ENCODE assay signal across 15 cellular contexts in the genomic region with DNA sequence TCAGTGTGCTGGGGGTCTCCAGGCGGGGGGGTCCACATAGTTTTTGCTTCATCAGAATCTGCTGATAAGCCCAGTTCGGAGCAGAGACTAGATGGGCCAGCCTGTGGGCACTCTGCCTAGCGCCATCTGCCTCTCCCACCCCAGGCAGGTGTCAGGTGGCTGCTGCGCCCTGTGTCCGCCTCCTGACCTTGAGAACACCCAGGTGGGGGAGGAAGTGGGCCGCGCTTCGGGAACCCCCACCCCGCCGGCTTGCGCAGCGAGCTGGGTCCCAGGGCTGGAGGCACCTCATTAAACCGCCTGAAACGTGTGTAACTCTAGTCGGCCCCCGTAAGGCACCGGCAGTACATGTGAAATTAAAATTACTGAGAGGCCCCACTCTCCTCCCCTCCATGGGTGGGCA.
DNase-seq lines count a peak whose midpoint lies in the region; ATAC-seq and TF ChIP-seq lines count a peak whose summit lies in the region.
"Had no signal": no experiment of that assay in that cellular context is flagged by ENCODE, and none has a peak within 500 bp of the region (broad histone marks: within the 10 kb centered on the region; RNA-seq: fewer than 3 reads in every experiment).

No MANE protein-coding gene starts in this region.

- no peak overlapping the region for H2AFZ ChIP-seq in OCI-LY7 (ENCODE audit: low read length)

- peaks cover 17% of the 10 kb centered on the region for H3K9me3 Mint-ChIP-seq in endodermal cell

- no peaks in the 10 kb centered on the region for H3K9me3 ChIP-seq in right atrium auricular region
- H3K9me3 ChIP-seq in endodermal cell (ENCODE audit: control insufficient read depth, low read length), result peaks cover 11% of the 10 kb centered on the region
- H3K9me3 ChIP-seq in transverse colon, result no peaks in the 10 kb centered on the region
- no peaks in the 10 kb centered on the region for H3K9me3 ChIP-seq in OCI-LY7 (ENCODE audit: low read length)
- H3K9me3 ChIP-seq: MG63 had no signal

- ATAC-seq in Right ventricle myocardium superior (ENCODE audit: poor library complexity) (no peak), HG03432 (IDR thresholded peaks at IDR 0.05; ENCODE audit: unreplicated experiment) (no peak)

- peaks cover 53% of the 10 kb centered on the region for H3K27me3 Mint-ChIP-seq in endodermal cell (ENCODE audit: insufficient read depth)
- H3K27me3 Mint-ChIP-seq: CD4-positive, CD25-positive, alpha-beta regulatory T cell had no signal

- TF ChIP-seq CTCF in right atrium auricular region (IDR thresholded peaks at IDR 0.05) (no peak), endodermal cell (conservative IDR thresholded peaks at IDR 0.05) (no peak), transverse colon (IDR thresholded peaks at IDR 0.05) (no peak), OCI-LY7 (conservative IDR thresholded peaks at IDR 0.05; ENCODE audit: low read length) (no peak)

- no peak overlapping the region for H3K27ac ChIP-seq in right atrium auricular region
- no peak overlapping the region for H3K27ac ChIP-seq in endodermal cell (ENCODE audit: low read depth, low read length)
- no peak overlapping the region for H3K27ac ChIP-seq in transverse colon
- H3K27ac ChIP-seq in OCI-LY7 (ENCODE audit: low read depth, low read length, poor library complexity, severe bottlenecking), result no peak overlapping the region

- no peak for TF ChIP-seq POLR2A in transverse colon (IDR thresholded peaks at IDR 0.05)

- no TSS peak for BruUV-seq in OCI-LY7 (replicated peaks; lab: Mats Ljungman, UMichigan)

- H3K36me3 ChIP-seq in right atrium auricular region (no peaks in the 10 kb centered on the region), endodermal cell (ENCODE audit: control insufficient read depth, insufficient read depth, low read length) (no peaks in the 10 kb centered on the region), transverse colon (no peaks in the 10 kb centered on the region), OCI-LY7 (ENCODE audit: insufficient read depth, low read length) (no peaks in the 10 kb centered on the region)
- H3K36me3 ChIP-seq: MG63 had no signal

- CTCF ChIA-PET in OCI-LY7 (lab: Charles Lee; ENCODE audit: unreplicated experiment), result no interaction called here

- TF ChIP-seq EP300 in transverse colon (IDR thresholded peaks at IDR 0.05; ENCODE audit: low read depth), result no peak

- no peak overlapping the region for H3K27ac Mint-ChIP-seq in endodermal cell
- H3K27ac Mint-ChIP-seq: CD4-positive, CD25-positive, alpha-beta regulatory T cell had no signal

- in situ Hi-C loops in transverse colon (cut with MboI; ENCODE audit: low pct_ligation_motif_present in 1 of 4, low pct_unique_long_range_greater_than_20kb in 1 of 4, low sequenced_read_pairs in 3 of 4), result no loop called here

- H3K4me1 ChIP-seq in right atrium auricular region (peaks cover 0 to 14% of the 10 kb centered on the region in 2 donors), endodermal cell (ENCODE audit: control insufficient read depth, insufficient read depth, low read length) (no peaks in the 10 kb centered on the region), transverse colon (no peaks in the 10 kb centered on the region), OCI-LY7 (ENCODE audit: insufficient read depth, low read length, poor library complexity, severe bottlenecking) (no peaks in the 10 kb centered on the region)

- no peak overlapping the region for H3K4me3 Mint-ChIP-seq in endodermal cell
- H3K4me3 Mint-ChIP-seq: CD4-positive, CD25-positive, alpha-beta regulatory T cell had no signal

- WGBS in endodermal cell (ENCODE audit: insufficient coverage in 1 of 2, insufficient read length in 1 of 2), 2 experiments, result 94% methylated on average over 17 of the region's 17 CpGs; no CpG with 5 or more reads in 1 of the 2 experiments
- 88% methylated on average over 17 of the region's 17 CpGs; no CpG with 5 or more reads in 1 of the 2 donors for WGBS in transverse colon (ENCODE audit: low coverage in 1 of 2), 2 donors

- no peak overlapping the region for H3K4me2 ChIP-seq in OCI-LY7 (ENCODE audit: low read length)

- POLR2A ChIA-PET in OCI-LY7 (lab: Charles Lee), result no interaction called here

- H3K27me3 ChIP-seq in right atrium auricular region (no peaks in the 10 kb centered on the region), endodermal cell (ENCODE audit: control insufficient read depth, insufficient read depth, low read length, poor library complexity, severe bottlenecking) (no peaks in the 10 kb centered on the region), transverse colon (no peaks in the 10 kb centered on the region)
- H3K27me3 ChIP-seq: MG63 had no signal

- DNase-seq in Right ventricle myocardium superior (peak; percentile 17), right atrium auricular region (ENCODE audit: low spot score) (no peak), endodermal cell (peak; percentile 28), mesenteric fat pad (ENCODE audit: low spot score) (peak; percentile 85), transverse colon (peak; percentile 2), OCI-LY7 (ENCODE audit: low spot score) (no peak), NCI-H748 (lab: John Stamatoyannopoulos, UW; ENCODE audit: unreplicated experiment) (no peak)
- DNase-seq: CD4-positive, CD25-positive, alpha-beta regulatory T cell; DMS53; MG63; NCI-H1105; NCI-H187 treated with DMSO at 0.1 percent for 48 hours; NCI-H446 treated with DMSO at 0.1 percent for 48 hours; NCI-H82 had no signal

- no peak overlapping the region for H3K9ac ChIP-seq in endodermal cell (ENCODE audit: extremely low read depth, low read length, poor library complexity, severe bottlenecking)

- no peaks in the 10 kb centered on the region for H4K20me1 ChIP-seq in OCI-LY7 (ENCODE audit: insufficient read depth, low read length)

- H3K4me3 ChIP-seq in right atrium auricular region, result no peak overlapping the region
- no peak overlapping the region for H3K4me3 ChIP-seq in endodermal cell (ENCODE audit: low read length)
- H3K4me3 ChIP-seq in transverse colon, result no peak overlapping the region
- no peak overlapping the region for H3K4me3 ChIP-seq in OCI-LY7 (ENCODE audit: low read depth, low read length, poor library complexity, severe bottlenecking)
- H3K4me3 ChIP-seq: MG63 had no signal

- H3K79me2 ChIP-seq in OCI-LY7 (ENCODE audit: insufficient read depth, low read depth, low read length), result no peaks in the 10 kb centered on the region

- H3K9me2 ChIP-seq in OCI-LY7 (ENCODE audit: insufficient read depth, low read length), result no peaks in the 10 kb centered on the region

- peaks cover 5% of the 10 kb centered on the region for H3K4me1 Mint-ChIP-seq in endodermal cell

- H3K36me3 Mint-ChIP-seq in endodermal cell (ENCODE audit: low read depth), result no peaks in the 10 kb centered on the region
- H3K36me3 Mint-ChIP-seq: CD4-positive, CD25-positive, alpha-beta regulatory T cell had no signal

- intact Hi-C loops in Right ventricle myocardium superior (cut with DNase I), result no loop called here
- intact Hi-C loops in transverse colon (cut with DNase I; ENCODE audit: low total_unique reads), result no loop called here
- intact Hi-C loops in OCI-LY7 (cut with micrococcal nuclease; ENCODE audit: unreplicated experiment), result no loop called here

Comparison
In these comparisons a context has a peak if more than half of its experiments do, and no peak if none do; other contexts are left out.
1. DNase-seq: peak in Right ventricle myocardium superior (single experiment), endodermal cell (single experiment), mesenteric fat pad (single experiment) and transverse colon (single experiment); none in right atrium auricular region (single experiment), OCI-LY7 (single experiment) and NCI-H748 (single experiment).